21 cellular contexts compared by ENCODE assay signal in the genomic region with DNA sequence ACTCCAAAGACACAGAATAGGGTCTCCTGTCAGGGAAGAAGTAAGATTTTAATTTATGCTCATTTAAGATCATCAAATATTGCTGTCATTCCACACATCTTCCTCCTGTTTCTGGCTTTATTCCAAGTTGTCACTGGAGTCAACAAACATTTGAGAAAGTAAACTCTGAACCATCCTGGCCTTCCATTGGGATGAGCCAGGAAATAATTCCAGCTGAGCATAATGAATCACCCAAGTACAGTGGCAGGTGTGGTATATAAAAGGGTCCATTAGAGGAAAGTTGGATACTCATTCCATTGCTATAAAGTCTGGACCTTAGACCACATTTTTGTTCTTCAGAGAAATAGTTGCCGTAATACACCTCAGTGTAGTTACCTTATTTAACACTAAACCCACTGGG.
A peak's percentile ranks its signal among the peaks of the same experiment; 100 is the strongest.
DNase-seq lines count a peak whose midpoint lies in the region; ATAC-seq and TF ChIP-seq lines count a peak whose summit lies in the region.
"Had no signal": no experiment of that assay in that cellular context is flagged by ENCODE, and none has a peak within 500 bp of the region (broad histone marks: within the 10 kb centered on the region; RNA-seq: fewer than 3 reads in every experiment).

No MANE protein-coding gene starts in this region.

- H3K4me1 Mint-ChIP-seq in activated CD4-positive, alpha-beta T cell treated with anti-CD3 and anti-CD28 coated beads, Interleukin-2, amount 10 ng/mL, durations not matched to agents 24 days and 14 days, result no peaks in the 10 kb centered on the region

- no peak for TF ChIP-seq CTCF in mucosa of descending colon (IDR thresholded peaks at IDR 0.05)

- H3K36me3 ChIP-seq in mucosa of descending colon (ENCODE audit: low read depth), result no peaks in the 10 kb centered on the region

- H3K4me3 Mint-ChIP-seq in activated CD4-positive, alpha-beta T cell treated with anti-CD3 and anti-CD28 coated beads, Interleukin-2, amount 10 ng/mL, durations not matched to agents 24 days and 14 days, result no peak overlapping the region
- H3K4me3 Mint-ChIP-seq: CD4-positive, alpha-beta T cell had no signal

- DNase-seq in NCI-H1417 (lab: John Stamatoyannopoulos, UW) (peak in 2 of 3 experiments; percentile 6 to 10), NCI-H1417 treated with DMSO at 0.1 percent for 48 hours (lab: John Stamatoyannopoulos, UW) (no peak), DMS53 (lab: John Stamatoyannopoulos, UW) (peak; percentile 42), NCI-H69 (lab: John Stamatoyannopoulos, UW) (peak; percentile 82), mucosa of descending colon (no peak), HuH-7 (ENCODE audit: low spot score) (no peak)
- DNase-seq in activated CD4-positive, alpha-beta T cell treated with anti-CD3 and anti-CD28 coated beads, Interleukin-2, amount 10 ng/mL, durations not matched to agents 24 days and 14 days, result no peak
- DNase-seq: ACHN; CD4-positive, alpha-beta T cell; GDM1; NCI-H1092 treated with DMSO at 0.1 percent for 48 hours; NCI-H1694 treated with DMSO at 0.1 percent for 48 hours; NCI-H2081 treated with DMSO at 0.1 percent for 48 hours; NCI-H2171 treated with DMSO at 0.1 percent for 48 hours; NCI-H446 treated with DMSO at 0.1 percent for 48 hours; NCI-H82; RPMI8226; SIG-M5; SK-N-SH had no signal

- no peaks in the 10 kb centered on the region for H3K4me1 ChIP-seq in mucosa of descending colon (ENCODE audit: low read depth)
- H3K4me1 ChIP-seq: BLaER1 had no signal

- H3K27me3 Mint-ChIP-seq in activated CD4-positive, alpha-beta T cell treated with anti-CD3 and anti-CD28 coated beads, Interleukin-2, amount 10 ng/mL, durations not matched to agents 24 days and 14 days, result no peaks in the 10 kb centered on the region
- H3K27me3 Mint-ChIP-seq: CD4-positive, alpha-beta T cell had no signal

- ATAC-seq in mucosa of descending colon (peak; percentile 77), HG02678 (IDR thresholded peaks at IDR 0.05; ENCODE audit: unreplicated experiment) (no peak)

- no peak overlapping the region for H3K4me3 ChIP-seq in mucosa of descending colon
- H3K4me3 ChIP-seq: BLaER1 had no signal

- peaks cover 1% of the 10 kb centered on the region for H3K36me3 Mint-ChIP-seq in activated CD4-positive, alpha-beta T cell treated with anti-CD3 and anti-CD28 coated beads, Interleukin-2, amount 10 ng/mL, durations not matched to agents 24 days and 14 days (ENCODE audit: low read depth)

- no peaks in the 10 kb centered on the region for H3K9me3 ChIP-seq in mucosa of descending colon
- H3K9me3 ChIP-seq: BLaER1, SK-N-SH had no signal

- intact Hi-C loops in mucosa of descending colon (cut with DNase I, micrococcal nuclease), result no loop called here
- intact Hi-C loops in activated CD4-positive, alpha-beta T cell treated with anti-CD3 and anti-CD28 coated beads, Interleukin-2, amount 10 ng/mL, durations not matched to agents 24 days and 14 days (cut with micrococcal nuclease), result no loop called here

- H3K9me3 Mint-ChIP-seq in activated CD4-positive, alpha-beta T cell treated with anti-CD3 and anti-CD28 coated beads, Interleukin-2, amount 10 ng/mL, durations not matched to agents 24 days and 14 days, result no peaks in the 10 kb centered on the region
- H3K9me3 Mint-ChIP-seq: CD4-positive, alpha-beta T cell had no signal

- H3K27ac Mint-ChIP-seq in activated CD4-positive, alpha-beta T cell treated with anti-CD3 and anti-CD28 coated beads, Interleukin-2, amount 10 ng/mL, durations not matched to agents 24 days and 14 days, result no peak overlapping the region
- H3K27ac Mint-ChIP-seq: CD4-positive, alpha-beta T cell had no signal

Comparison
In these comparisons a context has a peak if more than half of its experiments do, and no peak if none do; other contexts are left out.
1. DNase-seq: peak in NCI-H1417 (2 of 3), DMS53 (single experiment) and NCI-H69 (single experiment); none in NCI-H1417 treated with DMSO at 0.1 percent for 48 hours (single experiment), mucosa of descending colon (0 of 3), HuH-7 (single experiment) and activated CD4-positive, alpha-beta T cell treated with anti-CD3 and anti-CD28 coated beads, Interleukin-2, amount 10 ng/mL, durations not matched to agents 24 days and 14 days (single experiment).